In genomic region chr3:51498871-51499790, GRCh38 we compare ENCODE assay signal across 8 cellular contexts. TPM values are rescaled to one million over a fixed set of nuclear protein-coding genes. Genes with fewer than 3 reads are reported as not detected.
DNase-seq lines count a peak whose midpoint lies in the region; ATAC-seq and FAIRE-seq lines count a peak whose summit lies in the region.

No MANE protein-coding gene starts in this region.

- peak; percentile 92 for DNase-seq in COLO668 (lab: John Stamatoyannopoulos, UW; ENCODE audit: unreplicated experiment)
- peak; percentile 95 for DNase-seq in HT1080 (ENCODE audit: low read depth)
- DNase-seq in NOMO-1 treated with dmso at 0.1 percent for 144 hours (lab: John Stamatoyannopoulos, UW; ENCODE audit: unreplicated experiment), result peak; percentile 93
- peak; percentile 72 for DNase-seq in activated CD8-positive, alpha-beta memory T cell treated with anti-CD3 and anti-CD28 coated beads, Interleukin-2, amount 50 U/mL, for 24 hours (ENCODE audit: extremely low read depth)
- peak; percentile 98 for DNase-seq in mesenteric fat pad (ENCODE audit: low spot score)
- peak; percentile 58 for DNase-seq in stimulated activated CD8-positive, alpha-beta memory T cell treated with anti-CD3 and anti-CD28 coated beads, Interleukin-15, amount 100 ng/mL, for 1 hour (ENCODE audit: low read depth)

- peak; percentile 95 for FAIRE-seq in endometrium (lab: Jason Lieb, UNC)

- ATAC-seq in GM21367 (IDR thresholded peaks at IDR 0.05; ENCODE audit: unreplicated experiment), result peak; percentile 56

RNA-seq across cellular contexts. Expression of gene DCAF1, which starts 0.7 kb away (rescaled TPM):
- 16.6 and 23.4 TPM in 2 replicates for total RNA-seq in HT1080 (2014; rRNA removed; shearing (Covaris generic))
- polyA plus RNA-seq in HT1080 (2015; cell fraction: cytosol; rRNA removed), result 12.6 and 13.8 TPM in 2 replicates
- polyA plus RNA-seq in HT1080 (2015; cell fraction: nucleus; rRNA removed), result 49.0 and 50.1 TPM in 2 replicates
- 23.9 TPM for total RNA-seq in mesenteric fat pad

RNA-seq across cellular contexts. Expression of gene RAD54L2, which starts 39.4 kb away (rescaled TPM):
- total RNA-seq in HT1080 (2014; rRNA removed; shearing (Covaris generic)), result 9.3 and 12.3 TPM in 2 replicates
- polyA plus RNA-seq in HT1080 (2015; cell fraction: cytosol; rRNA removed), result 4.0 and 4.5 TPM in 2 replicates
- polyA plus RNA-seq in HT1080 (2015; cell fraction: nucleus; rRNA removed), result 10.1 and 10.8 TPM in 2 replicates
- 25.1 TPM for total RNA-seq in mesenteric fat pad

Comparison
In these comparisons a context has a peak if more than half of its experiments do, and no peak if none do; other contexts are left out.
1. Peak in every context shown above with its lines: DNase-seq and ATAC-seq.